In genomic region chr13:26457212-26457611, GRCh38 we compare ENCODE assay signal across 21 cellular contexts.
A peak's percentile ranks its signal among the peaks of the same experiment; 100 is the strongest.
DNase-seq lines count a peak whose midpoint lies in the region; ATAC-seq and TF ChIP-seq lines count a peak whose summit lies in the region.
"Had no signal": no experiment of that assay in that cellular context is flagged by ENCODE, and none has a peak within 500 bp of the region (broad histone marks: within the 10 kb centered on the region; RNA-seq: fewer than 3 reads in every experiment).

No MANE protein-coding gene starts in this region.

- TF ChIP-seq CTCF in RWPE2 (IDR thresholded peaks at IDR 0.05; ENCODE audit: poor library complexity, severe bottlenecking), result no peak
- TF ChIP-seq CTCF in thyroid gland (IDR thresholded peaks at IDR 0.05), result no peak

- H3K4me1 ChIP-seq in RWPE2 (ENCODE audit: insufficient read depth, poor library complexity, severe bottlenecking) (no peaks in the 10 kb centered on the region), thyroid gland (no peaks in the 10 kb centered on the region)
- H3K4me1 ChIP-seq: esophagus squamous epithelium, HAP-1, parathyroid adenoma had no signal

- no peaks in the 10 kb centered on the region for H3K9me3 Mint-ChIP-seq in natural killer cell treated with Interleukin-12 subunit alpha and Interleukin-12 subunit beta and Interleukin-15 and Interleukin-18, amount 100 ng/mL, for 72 hours
- H3K9me3 Mint-ChIP-seq: activated CD4-positive, alpha-beta T cell treated with anti-CD3 and anti-CD28 coated beads, Interleukin-2, amount 10 ng/mL, durations not matched to agents 7 days and 5 days had no signal

- H3K9me3 ChIP-seq in RWPE2 (ENCODE audit: severe bottlenecking) (no peaks in the 10 kb centered on the region), thyroid gland (no peaks in the 10 kb centered on the region)
- H3K9me3 ChIP-seq: esophagus squamous epithelium, HAP-1 had no signal

- intact Hi-C loops in thyroid gland (cut with DNase I), result no loop called here

- TF ChIP-seq POLR2A in thyroid gland (IDR thresholded peaks at IDR 0.05), result no peak

- H3K4me3 Mint-ChIP-seq in natural killer cell treated with Interleukin-12 subunit alpha and Interleukin-12 subunit beta and Interleukin-15 and Interleukin-18, amount 100 ng/mL, for 72 hours, result no peak overlapping the region
- H3K4me3 Mint-ChIP-seq: activated CD4-positive, alpha-beta T cell treated with anti-CD3 and anti-CD28 coated beads, Interleukin-2, amount 10 ng/mL, durations not matched to agents 7 days and 5 days; activated naive CD8-positive, alpha-beta T cell had no signal

- H3K36me3 ChIP-seq in RWPE2 (ENCODE audit: low read depth) (no peaks in the 10 kb centered on the region), thyroid gland (no peaks in the 10 kb centered on the region)
- H3K36me3 ChIP-seq: esophagus squamous epithelium, HAP-1 had no signal

- H3K27me3 Mint-ChIP-seq in natural killer cell treated with Interleukin-12 subunit alpha and Interleukin-12 subunit beta and Interleukin-15 and Interleukin-18, amount 100 ng/mL, for 72 hours, result peaks cover 25 to 55% of the 10 kb centered on the region in 2 donors

- peak; percentile 15 for DNase-seq in DMS53 treated with DMSO at 0.1 percent for 48 hours (lab: John Stamatoyannopoulos, UW; ENCODE audit: unreplicated experiment)
- peak; percentile 3 for DNase-seq in HPDE6-E6E7 (ENCODE audit: extremely low spot score)
- DNase-seq in RWPE2 (ENCODE audit: low spot score), result no peak
- DNase-seq in islet precursor cell, result peak; percentile 65
- no peak for DNase-seq in thyroid gland
- no peak for DNase-seq in natural killer cell treated with Interleukin-12 subunit alpha and Interleukin-12 subunit beta and Interleukin-15 and Interleukin-18, amount 100 ng/mL, for 72 hours (ENCODE audit: low spot score)
- DNase-seq: activated CD4-positive, alpha-beta T cell treated with anti-CD3 and anti-CD28 coated beads, Interleukin-2, amount 10 ng/mL, durations not matched to agents 7 days and 5 days; activated T-cell treated with anti-CD3 and anti-CD28 coated beads, Interleukin-2, amount 50 U/mL, for 1 hour; dorsolateral prefrontal cortex; esophagus squamous epithelium; NCI-H2107; NCI-H69; stimulated activated CD4-positive, alpha-beta T cell treated with anti-CD3 and anti-CD28 coated beads, Interleukin-4, amount 100 ng/mL, for 24 hours; stimulated activated CD8-positive, alpha-beta memory T cell treated with anti-CD3 and anti-CD28 coated beads, Interleukin-4, amount 100 ng/mL, for 48 hours; T-helper 9 cell had no signal

- H3K27ac ChIP-seq in RWPE2 (ENCODE audit: poor library complexity, severe bottlenecking), result no peak overlapping the region
- no peak overlapping the region for H3K27ac ChIP-seq in thyroid gland
- H3K27ac ChIP-seq: esophagus squamous epithelium, hepatocyte, parathyroid adenoma had no signal

- no peaks in the 10 kb centered on the region for H3K4me1 Mint-ChIP-seq in natural killer cell treated with Interleukin-12 subunit alpha and Interleukin-12 subunit beta and Interleukin-15 and Interleukin-18, amount 100 ng/mL, for 72 hours (ENCODE audit: low read depth in 2 of 2)
- H3K4me1 Mint-ChIP-seq: activated CD4-positive, alpha-beta T cell treated with anti-CD3 and anti-CD28 coated beads, Interleukin-2, amount 10 ng/mL, durations not matched to agents 7 days and 5 days had no signal

- no peaks in the 10 kb centered on the region for H3K27me3 ChIP-seq in RWPE2 (ENCODE audit: insufficient read depth, poor library complexity, severe bottlenecking)
- no peaks in the 10 kb centered on the region for H3K27me3 ChIP-seq in thyroid gland
- H3K27me3 ChIP-seq: esophagus squamous epithelium, hepatocyte had no signal

- H3K27ac Mint-ChIP-seq in natural killer cell treated with Interleukin-12 subunit alpha and Interleukin-12 subunit beta and Interleukin-15 and Interleukin-18, amount 100 ng/mL, for 72 hours, result no peak overlapping the region
- H3K27ac Mint-ChIP-seq: activated CD4-positive, alpha-beta T cell treated with anti-CD3 and anti-CD28 coated beads, Interleukin-2, amount 10 ng/mL, durations not matched to agents 7 days and 5 days; activated naive CD8-positive, alpha-beta T cell had no signal

- H3K4me3 ChIP-seq in RWPE2 (ENCODE audit: severe bottlenecking) (no peak overlapping the region), thyroid gland (replicated peaks in 1 of 3) (no peak overlapping the region)
- H3K4me3 ChIP-seq: dorsolateral prefrontal cortex, esophagus squamous epithelium, HAP-1, hepatocyte had no signal

- H3K36me3 Mint-ChIP-seq in natural killer cell treated with Interleukin-12 subunit alpha and Interleukin-12 subunit beta and Interleukin-15 and Interleukin-18, amount 100 ng/mL, for 72 hours, result no peaks in the 10 kb centered on the region
- H3K36me3 Mint-ChIP-seq: activated naive CD8-positive, alpha-beta T cell had no signal

- ATAC-seq in RWPE2 (ENCODE audit: low read depth) (0 out of 3 replicates have a peak, but pooled peaks have one; percentile 25), HG03378 (IDR thresholded peaks at IDR 0.05; ENCODE audit: unreplicated experiment) (no peak), GM19467 (IDR thresholded peaks at IDR 0.05; ENCODE audit: unreplicated experiment) (no peak)
- ATAC-seq in natural killer cell treated with Interleukin-12 subunit alpha and Interleukin-12 subunit beta and Interleukin-15 and Interleukin-18, amount 100 ng/mL, for 72 hours, result no peak

Comparison
In these comparisons a context has a peak if more than half of its experiments do, and no peak if none do; other contexts are left out.
1. DNase-seq: peak in DMS53 treated with DMSO at 0.1 percent for 48 hours (single experiment), HPDE6-E6E7 (single experiment) and islet precursor cell (single experiment); none in RWPE2 (single experiment), thyroid gland (0 of 2) and natural killer cell treated with Interleukin-12 subunit alpha and Interleukin-12 subunit beta and Interleukin-15 and Interleukin-18, amount 100 ng/mL, for 72 hours (single experiment).